ENCODE assay signal across 8 cellular contexts in the genomic region with DNA sequence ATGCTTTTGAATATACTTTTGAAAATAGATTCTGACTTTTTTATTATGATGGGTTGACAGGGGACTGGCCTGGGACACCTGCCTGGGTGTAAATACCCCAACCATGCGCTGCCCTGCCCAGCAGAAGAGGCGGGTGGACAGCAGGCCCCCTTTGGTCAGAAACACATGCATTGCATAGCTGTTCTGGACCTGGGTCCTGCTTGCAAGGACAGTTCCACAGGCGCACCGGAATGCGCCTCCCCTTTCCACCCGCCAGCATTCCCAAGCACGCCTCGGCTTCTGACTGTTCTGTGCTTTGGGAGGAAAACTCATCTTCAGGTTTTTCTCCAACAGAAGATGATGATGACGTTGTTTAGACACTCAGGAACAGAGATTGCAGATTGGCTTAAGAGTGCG. TPM values are rescaled to one million over a fixed set of nuclear protein-coding genes. Genes with fewer than 3 reads are reported as not detected.
DNase-seq lines count a peak whose midpoint lies in the region; ATAC-seq, FAIRE-seq and TF ChIP-seq lines count a peak whose summit lies in the region.

No MANE protein-coding gene starts in this region.

- peaks cover 6 to 29% of the 10 kb centered on the region in 2 experiments; a peak in 4 of 5 replicates for H3K4me1 ChIP-seq in K562 (replicated peaks in 1 of 2; ENCODE audit: control insufficient read depth in 2 of 2, insufficient read depth in 2 of 2, low read length in 2 of 2)

- H2AFZ ChIP-seq in K562 (ENCODE audit: low read depth, low read length): peak overlapping the region; percentile 99

- FAIRE-seq in HTR-8/SVneo (lab: Jason Lieb, UNC): peak; percentile 26
- no peak for FAIRE-seq in K562 (lab: Jason Lieb, UNC)

- H3K27ac Mint-ChIP-seq in naive thymus-derived CD8-positive, alpha-beta T cell: peak overlapping the region; percentile 80 to 97 (median 94)

- H3K4me1 Mint-ChIP-seq in naive thymus-derived CD8-positive, alpha-beta T cell: peaks cover 25 to 48% (median 40%) of the 10 kb centered on the region in 4 donors

- peak overlapping the region in 1 of 2 experiments; percentile 87; a peak in 1 of 4 replicates for H3K9ac ChIP-seq in K562 (ENCODE audit: insufficient read depth in 1 of 2, low read depth in 2 of 2, low read length in 2 of 2)

- H3K27ac ChIP-seq in C4-2B: peak overlapping the region; percentile 70
- peak overlapping the region; percentile 94 for H3K27ac ChIP-seq in K562 (ENCODE audit: extremely low read depth, low read depth, low read length)

- TF ChIP-seq CTCF in C4-2B (conservative IDR thresholded peaks at IDR 0.05) (no peak), K562 (IDR thresholded peaks at IDR 0.05 in 2 of 3, conservative IDR thresholded peaks at IDR 0.05 in 1 of 3; ENCODE audit: insufficient read depth in 2 of 3, low read depth in 1 of 3, low read length in 3 of 3) (no peak)

- H3K79me2 ChIP-seq in K562 (ENCODE audit: control insufficient read depth, insufficient read depth, low read length): peaks cover 31% of the 10 kb centered on the region

- peaks cover 18 to 40% (median 28%) of the 10 kb centered on the region in 5 donors for H3K27me3 Mint-ChIP-seq in naive thymus-derived CD8-positive, alpha-beta T cell

- TF ChIP-seq RAD21 in K562 (CRISPR knock-in tag; conservative IDR thresholded peaks at IDR 0.05 in 1 of 2, IDR thresholded peaks at IDR 0.05 in 1 of 2): no peak

- peak overlapping the region; percentile 92 to 98 (median 94) for H3K4me3 Mint-ChIP-seq in naive thymus-derived CD8-positive, alpha-beta T cell

- H3K9me3 Mint-ChIP-seq in naive thymus-derived CD8-positive, alpha-beta T cell: peaks cover 0 to 10% (median 4%) of the 10 kb centered on the region in 9 donors

- intact Hi-C loops in K562 (cut with micrococcal nuclease): no loop called here

- no peaks in the 10 kb centered on the region for H4K20me1 ChIP-seq in K562 (replicated peaks; ENCODE audit: control insufficient read depth, insufficient read depth, low read length)

- POLR2A ChIA-PET in K562 (lab: Yijun Ruan, JAX): interaction anchor here (0.6 to 2.0 kb wide), 6 partner anchors 10 to 390 kb away, joined by 3 to 19 read pairs (median 4); no protein-coding TSS in a partner anchor
- POLR2A ChIA-PET in naive thymus-derived CD8-positive, alpha-beta T cell (lab: Charles Lee): no interaction called here

- TF ChIP-seq EP300 in K562 (IDR thresholded peaks at IDR 0.05; ENCODE audit: low read length): no peak

- BruUV-seq in K562 (replicated peaks; lab: Mats Ljungman, UMichigan): no TSS peak

- H3K36me3 ChIP-seq in K562 (ENCODE audit: control insufficient read depth, insufficient read depth, low read length): peaks cover 3% of the 10 kb centered on the region

- peak overlapping the region; percentile 62; the same call in 1 of the 2 replicates for H3K4me3 ChIP-seq in K562

- peaks cover 5 to 11% (median 6%) of the 10 kb centered on the region in 3 donors for H3K36me3 Mint-ChIP-seq in naive thymus-derived CD8-positive, alpha-beta T cell

- H3K9me1 ChIP-seq in K562 (ENCODE audit: control insufficient read depth, insufficient read depth, low read length): no peaks in the 10 kb centered on the region

- TF ChIP-seq POLR2A in K562 (conservative IDR thresholded peaks at IDR 0.05): no peak

- in situ Hi-C loops in K562 (cut with MboI) (no loop called here), G401 (cut with HindIII; ENCODE audit: low sequenced_read_pairs) (no loop called here)

- no peak for ATAC-seq in K562
- no peak for ATAC-seq in naive thymus-derived CD8-positive, alpha-beta T cell

- H3K27me3 ChIP-seq in K562 (ENCODE audit: control insufficient read depth in 2 of 2, insufficient read depth in 2 of 2, low read length in 2 of 2): peaks cover 0 to 5% of the 10 kb centered on the region in 2 experiments; a peak in 1 of 5 replicates

- DNase-seq in HTR-8/SVneo (ENCODE audit: insufficient read length, low spot score) (no peak), K562 (ENCODE audit: extremely low read depth in 1 of 4, low spot score in 3 of 4) (peak in 1 of 4 experiments; percentile 27), Ammon's horn (ENCODE audit: low spot score) (no peak), hippocampal formation (lab: John Stamatoyannopoulos, UW) (no peak), G401 (ENCODE audit: low spot score) (no peak)
- DNase-seq in naive thymus-derived CD8-positive, alpha-beta T cell: no peak
- no peak for DNase-seq in activated CD4-positive, alpha-beta T cell treated with anti-CD3 and anti-CD28 coated beads, Interleukin-2, amount 50 U/mL, for 4 hours

- WGBS in K562 (ENCODE audit: insufficient coverage, low coverage, missing lambda C conversion rate): 95% methylated on average over 10 of the region's 10 CpGs

- peak overlapping the region; percentile 83 for H3K4me2 ChIP-seq in K562 (ENCODE audit: insufficient read depth, low read length)

- CTCF ChIA-PET in K562 (lab: Yijun Ruan, JAX; ENCODE audit: low intra/inter-chr PET ratio): no interaction called here

- H3K9me3 ChIP-seq in K562 (replicated peaks; ENCODE audit: control insufficient read depth, insufficient read depth, low read depth, low read length): peaks cover 24% of the 10 kb centered on the region

TF ChIP-seq in K562, 482 proteins besides CTCF, POLR2A, EP300 and RAD21 (continues in another document):
- TF ChIP-seq, protein P1, sequence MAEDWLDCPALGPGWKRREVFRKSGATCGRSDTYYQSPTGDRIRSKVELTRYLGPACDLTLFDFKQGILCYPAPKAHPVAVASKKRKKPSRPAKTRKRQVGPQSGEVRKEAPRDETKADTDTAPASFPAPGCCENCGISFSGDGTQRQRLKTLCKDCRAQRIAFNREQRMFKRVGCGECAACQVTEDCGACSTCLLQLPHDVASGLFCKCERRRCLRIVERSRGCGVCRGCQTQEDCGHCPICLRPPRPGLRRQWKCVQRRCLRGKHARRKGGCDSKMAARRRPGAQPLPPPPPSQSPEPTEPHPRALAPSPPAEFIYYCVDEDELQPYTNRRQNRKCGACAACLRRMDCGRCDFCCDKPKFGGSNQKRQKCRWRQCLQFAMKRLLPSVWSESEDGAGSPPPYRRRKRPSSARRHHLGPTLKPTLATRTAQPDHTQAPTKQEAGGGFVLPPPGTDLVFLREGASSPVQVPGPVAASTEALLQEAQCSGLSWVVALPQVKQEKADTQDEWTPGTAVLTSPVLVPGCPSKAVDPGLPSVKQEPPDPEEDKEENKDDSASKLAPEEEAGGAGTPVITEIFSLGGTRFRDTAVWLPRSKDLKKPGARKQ (CRISPR knock-in tag; IDR thresholded peaks at IDR 0.05): 0 out of 2 replicates have a peak, but pooled peaks have one; percentile 10
- TF ChIP-seq CREM (IDR thresholded peaks at IDR 0.05; ENCODE audit: low read depth) (no peak), ZNF668 (CRISPR knock-in tag; IDR thresholded peaks at IDR 0.05) (0 out of 2 replicates have a peak, but pooled peaks have one; percentile 36), PHF21A (IDR thresholded peaks at IDR 0.05; ENCODE audit: borderline replicate concordance, low read depth) (no peak)

RNA-seq across cellular contexts. Expression of a gene that starts 0.4 kb away (rescaled TPM):
- total RNA-seq in K562 (2011; cell fraction: chromatin; rRNA removed; ENCODE audit: low replicate concordance): 29.6 and 44.7 TPM in 2 replicates
- total RNA-seq in K562 (2011; cell fraction: nucleolus; rRNA removed): 15.3 and 23.0 TPM in 2 replicates
- total RNA-seq in K562 (2011; cell fraction: nucleoplasm; rRNA removed): 34.5 and 43.7 TPM in 2 replicates
- total RNA-seq in K562 (2014; rRNA removed) (7.8 and 13.3 TPM in 2 replicates), K562 (2014; rRNA removed; fragmentation: Illumina TruSeq; extraction: Trizol) (16.7 and 18.1 TPM in 2 replicates), K562 (2015; rRNA removed; fragmentation: Illumina TruSeq; extraction: Trizol) (12.1 and 16.8 TPM in 2 replicates), K562 (2021) (9.0 and 10.6 TPM in 2 replicates)
- polyA plus RNA-seq in K562 (2011; rRNA removed) (8.0 and 8.2 TPM in 2 replicates), K562 (2014; fragmentation: Illumina TruSeq; extraction: Trizol) (9.1 and 9.7 TPM in 2 replicates), K562 (2014; fragmentation: Nextera tagmentation; extraction: Ambion mirVana) (1 to 10 TPM; 3.0 to 3.2 TPM), K562 (2014; rRNA removed) (4.2 and 6.1 TPM in 2 replicates)
- polyA plus RNA-seq in K562 (2011; cell fraction: cytosol; rRNA removed): 2.8 and 6.3 TPM in 2 replicates
- 15.1 and 16.5 TPM in 2 replicates for polyA plus RNA-seq in K562 (2011; cell fraction: nucleus; rRNA removed)
- polyA plus RNA-seq in K562 (2012): 5.3 and 6.7 TPM in 2 replicates
- polyA minus RNA-seq in K562 (2011; rRNA and poly(A)+ RNA removed): 33.6 and 36.6 TPM in 2 replicates
- 10.6 and 12.9 TPM in 2 replicates for polyA minus RNA-seq in K562 (2011; cell fraction: cytosol; rRNA and poly(A)+ RNA removed)
- polyA minus RNA-seq in K562 (2011; cell fraction: nucleus; rRNA and poly(A)+ RNA removed): 33.5 and 50.3 TPM in 2 replicates
- 10 to 100 TPM; 10.8 to 11.8 TPM for total RNA-seq in naive thymus-derived CD8-positive, alpha-beta T cell
- polyA plus RNA-seq in naive thymus-derived CD8-positive, alpha-beta T cell: 1 to 10 TPM; 4.0 to 6.0 (median 5.7) TPM
- 8.6 and 19.3 TPM in 2 replicates for total RNA-seq in G401 (2014; rRNA removed; shearing (Covaris generic))
